Comparison of ENCODE assay signal across 2 cellular contexts in the genomic region with DNA sequence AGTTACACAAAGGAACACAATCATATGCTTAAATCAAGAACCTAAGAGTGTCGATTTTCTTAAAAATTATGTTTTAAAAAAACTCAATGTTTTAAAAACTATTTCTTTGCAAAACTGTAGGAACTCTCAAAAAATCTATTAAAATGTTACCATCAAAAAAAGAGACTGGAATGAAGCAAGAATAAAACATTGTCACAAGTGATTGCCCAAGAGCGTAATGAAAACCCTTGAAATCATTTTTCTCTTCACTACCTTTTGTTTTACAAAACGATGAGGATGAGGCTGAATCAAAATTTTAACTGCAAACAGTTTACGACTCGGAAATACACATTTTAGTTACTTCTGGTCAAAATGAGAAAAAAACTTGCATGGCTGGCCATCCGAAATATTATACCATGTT.
TF ChIP-seq lines count a peak whose summit lies in the region.

No MANE protein-coding gene starts in this region.

TF ChIP-seq in A549, 52 proteins besides CTCF, POLR2A, EP300 and RAD21:
- no peak for TF ChIP-seq ELK1 (IDR thresholded peaks at IDR 0.05; ENCODE audit: low read depth, low read length)
- peak; percentile 44; the same call in 1 of the 2 replicates for TF ChIP-seq HOXA7 (CRISPR knock-in tag; IDR thresholded peaks at IDR 0.05)
- no peak for TF ChIP-seq MYC (IDR thresholded peaks at IDR 0.05; ENCODE audit: borderline replicate concordance, low read length)
TF ChIP-seq in A549: peak in this region for 1.

TF ChIP-seq in IMR-90, 13 proteins besides CTCF, POLR2A, EP300 and RAD21:
- TF ChIP-seq RCOR1 (IDR thresholded peaks at IDR 0.05; ENCODE audit: insufficient replicate concordance, low read length) (no peak), MAFK (IDR thresholded peaks at IDR 0.05; ENCODE audit: low read depth, low read length) (no peak), MAZ (IDR thresholded peaks at IDR 0.05; ENCODE audit: borderline replicate concordance, low read depth, low read length) (no peak), SMC3 (IDR thresholded peaks at IDR 0.05; ENCODE audit: low read depth, low read length) (no peak), CEBPB (IDR thresholded peaks at IDR 0.05; ENCODE audit: low read depth, low read length) (peak; percentile 50; the same call in 1 of the 2 replicates), ELK1 (IDR thresholded peaks at IDR 0.05; ENCODE audit: borderline replicate concordance, low read depth, low read length) (no peak), BHLHE40 (IDR thresholded peaks at IDR 0.05; ENCODE audit: low read depth, low read length) (no peak), NFE2L2 (IDR thresholded peaks at IDR 0.05; ENCODE audit: low read depth, low read length) (no peak), FOS (IDR thresholded peaks at IDR 0.05; ENCODE audit: low read depth, low read length) (no peak)
